In the genomic region with DNA sequence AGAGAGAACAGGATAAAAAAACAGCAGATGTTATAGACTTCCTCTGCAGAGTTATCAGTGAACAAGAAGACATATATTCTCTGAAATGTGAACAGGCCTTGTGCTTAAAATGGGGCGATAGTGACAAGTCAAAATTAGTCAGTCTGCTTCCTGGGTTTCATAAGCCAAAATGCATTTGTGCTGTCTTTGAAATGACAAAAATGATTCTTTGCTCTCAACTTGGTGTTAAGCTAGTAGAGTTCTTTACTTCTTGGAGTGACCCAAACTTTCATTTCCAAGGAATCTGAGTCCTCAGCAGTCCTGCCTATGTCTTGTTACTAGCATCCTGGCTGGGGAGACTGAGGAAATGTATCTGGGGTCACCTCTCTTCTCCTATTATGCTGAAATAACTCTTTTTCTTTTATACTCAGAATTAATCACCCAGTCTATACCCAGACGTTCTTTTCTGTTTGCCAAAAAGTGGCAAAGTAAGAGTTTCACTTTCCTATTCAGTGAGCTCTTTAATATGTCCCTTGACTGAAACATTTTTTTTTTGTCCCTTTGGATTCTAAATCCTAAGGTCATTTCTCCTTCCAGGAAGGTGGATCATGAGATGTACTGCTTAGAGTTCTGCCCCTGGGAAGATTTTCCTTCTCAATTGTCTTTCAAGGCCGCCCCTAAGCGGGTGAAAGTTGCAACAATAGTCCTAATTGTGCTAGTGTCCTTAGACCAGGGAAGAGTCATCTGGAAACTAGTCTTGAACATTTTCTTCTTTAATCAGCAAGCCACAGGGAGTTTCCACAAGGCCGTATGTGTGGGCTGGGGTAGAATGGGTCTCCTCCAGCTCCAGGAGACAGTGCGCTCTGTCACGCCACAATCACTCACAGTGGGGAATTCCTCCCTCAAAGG, we compare ENCODE assay signal across 8 cellular contexts. TPM values are rescaled to one million over a fixed set of nuclear protein-coding genes. Genes with fewer than 3 reads are reported as not detected.
DNase-seq lines count a peak whose midpoint lies in the region; ATAC-seq, FAIRE-seq and TF ChIP-seq lines count a peak whose summit lies in the region.

No MANE protein-coding gene starts in this region.

- H3K27ac Mint-ChIP-seq in CD4-positive, CD25-positive, alpha-beta regulatory T cell: peak overlapping the region; percentile 55 to 95 (median 80)
- peak overlapping the region; percentile 97 for H3K27ac Mint-ChIP-seq in activated naive CD4-positive, alpha-beta T cell treated with anti-CD3 and anti-CD28 coated beads for 36 hours

- peak overlapping the region; percentile 44 to 74 (median 66) for H3K4me3 Mint-ChIP-seq in CD4-positive, CD25-positive, alpha-beta regulatory T cell
- peak overlapping the region; percentile 14 for H3K4me3 Mint-ChIP-seq in activated naive CD4-positive, alpha-beta T cell treated with anti-CD3 and anti-CD28 coated beads for 36 hours

- intact Hi-C loops in activated naive CD4-positive, alpha-beta T cell treated with anti-CD3 and anti-CD28 coated beads for 36 hours (cut with micrococcal nuclease): loop anchor here (1.0 to 10.0 kb wide), 12 partner anchors 8 to 1727 kb away; partner anchors contain the start of genes DIXDC1, FDX1 and RDX

- no peaks in the 10 kb centered on the region for H3K36me3 Mint-ChIP-seq in CD4-positive, CD25-positive, alpha-beta regulatory T cell
- H3K36me3 Mint-ChIP-seq in activated naive CD4-positive, alpha-beta T cell treated with anti-CD3 and anti-CD28 coated beads for 36 hours (ENCODE audit: low read depth): peaks cover 2% of the 10 kb centered on the region

- peak overlapping the region; percentile 74 for H3K4me3 ChIP-seq in CD4-positive, CD25-positive, alpha-beta regulatory T cell (ENCODE audit: low read depth, low read length)

- no peaks in the 10 kb centered on the region for H3K36me3 ChIP-seq in CD4-positive, CD25-positive, alpha-beta regulatory T cell (ENCODE audit: control insufficient read depth, insufficient read depth, low read length)

- TF ChIP-seq CTCF in RWPE1 (conservative IDR thresholded peaks at IDR 0.05; ENCODE audit: low read depth): no peak

- H3K4me1 ChIP-seq in CD4-positive, CD25-positive, alpha-beta regulatory T cell (ENCODE audit: control insufficient read depth, insufficient read depth, low read length, poor library complexity, severe bottlenecking): peaks cover 37% of the 10 kb centered on the region

- CTCF ChIA-PET in activated naive CD4-positive, alpha-beta T cell treated with anti-CD3 and anti-CD28 coated beads for 36 hours (lab: Charles Lee): interaction anchor here (0.6 to 2.2 kb wide), 12 partner anchors 10 to 944 kb away, joined by 3 to 10 read pairs (median 4); partner anchors contain the start of genes FDX1 and RDX
- CTCF ChIA-PET in RWPE1 (lab: Yijun Ruan, JAX): no interaction called here

- no peaks in the 10 kb centered on the region for H3K27me3 ChIP-seq in CD4-positive, CD25-positive, alpha-beta regulatory T cell (ENCODE audit: control insufficient read depth, insufficient read depth, low read length)

- peaks cover 0 to 2% (median 0%) of the 10 kb centered on the region in 7 donors for H3K9me3 Mint-ChIP-seq in CD4-positive, CD25-positive, alpha-beta regulatory T cell
- peaks cover 2% of the 10 kb centered on the region for H3K9me3 Mint-ChIP-seq in activated naive CD4-positive, alpha-beta T cell treated with anti-CD3 and anti-CD28 coated beads for 36 hours

- POLR2A ChIA-PET in RWPE1 (lab: Yijun Ruan, JAX; ENCODE audit: low non-redundant PET): no interaction called here

- no peaks in the 10 kb centered on the region for H3K9me3 ChIP-seq in CD4-positive, CD25-positive, alpha-beta regulatory T cell (ENCODE audit: control insufficient read depth in 2 of 2, low read length in 2 of 2)

- peak; percentile 49 to 52 for ATAC-seq in CD4-positive, CD25-positive, alpha-beta regulatory T cell (ENCODE audit: low read depth in 2 of 2)
- ATAC-seq in GM19463 (IDR thresholded peaks at IDR 0.05; ENCODE audit: unreplicated experiment) (peak; percentile 85), HG03457 (IDR thresholded peaks at IDR 0.05; ENCODE audit: unreplicated experiment) (peak; percentile 77)

- peaks cover 23 to 50% (median 35%) of the 10 kb centered on the region in 4 donors for H3K4me1 Mint-ChIP-seq in CD4-positive, CD25-positive, alpha-beta regulatory T cell
- H3K4me1 Mint-ChIP-seq in activated naive CD4-positive, alpha-beta T cell treated with anti-CD3 and anti-CD28 coated beads for 36 hours (ENCODE audit: low read depth): peaks cover 67% of the 10 kb centered on the region

- peak in 1 of 3 donors; percentile 72 for DNase-seq in CD4-positive, CD25-positive, alpha-beta regulatory T cell
- DNase-seq in activated naive CD4-positive, alpha-beta T cell treated with anti-CD3 and anti-CD28 coated beads for 36 hours: peak; percentile 91
- peak; percentile 72 for DNase-seq in stimulated activated CD4-positive, alpha-beta T cell treated with anti-CD3 and anti-CD28 coated beads, Interleukin-4, amount 100 ng/mL, for 1 hour
- no peak for DNase-seq in frontal cortex (ENCODE audit: low spot score in 2 of 2)
- no peak for DNase-seq in SHP77 treated with DMSO at 0.1 percent for 48 hours (lab: John Stamatoyannopoulos, UW)
- DNase-seq in RWPE1 (ENCODE audit: low spot score): no peak

- H3K27me3 Mint-ChIP-seq in CD4-positive, CD25-positive, alpha-beta regulatory T cell: no peaks in the 10 kb centered on the region
- no peaks in the 10 kb centered on the region for H3K27me3 Mint-ChIP-seq in activated naive CD4-positive, alpha-beta T cell treated with anti-CD3 and anti-CD28 coated beads for 36 hours (ENCODE audit: low read depth)

- peak overlapping the region; percentile 60 for H3K27ac ChIP-seq in CD4-positive, CD25-positive, alpha-beta regulatory T cell (ENCODE audit: insufficient read depth, low read length, poor library complexity, severe bottlenecking)
- no peak overlapping the region for H3K27ac ChIP-seq in RWPE1

- FAIRE-seq in frontal cortex (lab: Jason Lieb, UNC): no peak

RNA-seq across cellular contexts. Expression of gene RDX, which starts 52.9 kb away (rescaled TPM):
- total RNA-seq in CD4-positive, CD25-positive, alpha-beta regulatory T cell: 38.0 TPM
- 10 to 100 TPM; 26.0 to 30.3 (median 28.6) TPM for polyA plus RNA-seq in CD4-positive, CD25-positive, alpha-beta regulatory T cell
- 10 to 100 TPM; 35.2 to 37.4 TPM for total RNA-seq in activated naive CD4-positive, alpha-beta T cell treated with anti-CD3 and anti-CD28 coated beads for 36 hours
- total RNA-seq in frontal cortex: 86.0 TPM

Comparison
In these comparisons a context has a peak if more than half of its experiments do, and no peak if none do; other contexts are left out.
1. DNase-seq: peak in activated naive CD4-positive, alpha-beta T cell treated with anti-CD3 and anti-CD28 coated beads for 36 hours (single experiment) and stimulated activated CD4-positive, alpha-beta T cell treated with anti-CD3 and anti-CD28 coated beads, Interleukin-4, amount 100 ng/mL, for 1 hour (single experiment); none in frontal cortex (0 of 2), SHP77 treated with DMSO at 0.1 percent for 48 hours (single experiment) and RWPE1 (single experiment).
2. Peak in every context shown above with its lines, with median percentiles within 50 percentile points of each other: ATAC-seq.